In genomic region chr19:19063183-19064097, GRCh38 we compare ENCODE assay signal across 7 cellular contexts.
DNase-seq lines count a peak whose midpoint lies in the region; ATAC-seq and TF ChIP-seq lines count a peak whose summit lies in the region.

A gene with protein sequence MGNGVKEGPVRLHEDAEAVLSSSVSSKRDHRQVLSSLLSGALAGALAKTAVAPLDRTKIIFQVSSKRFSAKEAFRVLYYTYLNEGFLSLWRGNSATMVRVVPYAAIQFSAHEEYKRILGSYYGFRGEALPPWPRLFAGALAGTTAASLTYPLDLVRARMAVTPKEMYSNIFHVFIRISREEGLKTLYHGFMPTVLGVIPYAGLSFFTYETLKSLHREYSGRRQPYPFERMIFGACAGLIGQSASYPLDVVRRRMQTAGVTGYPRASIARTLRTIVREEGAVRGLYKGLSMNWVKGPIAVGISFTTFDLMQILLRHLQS (plus strand): TSS chr19:19063994. CDS start chr19:19096125, 32,131 bp downstream.

- peak within 1 kb of the TSS; percentile 34 for H3K27ac ChIP-seq in rectal smooth muscle tissue (ENCODE audit: low read depth, low read length)

- H3K4me3 ChIP-seq in astrocyte of the cerebellum (ENCODE audit: low read depth, low read length): peak within 1 kb of the TSS; percentile 71
- H3K4me3 ChIP-seq in rectal smooth muscle tissue (ENCODE audit: low read length): peak within 1 kb of the TSS; percentile 91

- peak; percentile 67 for TF ChIP-seq POLR2A in GM18505 (IDR thresholded peaks at IDR 0.05; ENCODE audit: borderline replicate concordance, extremely low read depth, insufficient read depth, insufficient read length)

- peak within 1 kb of the TSS; percentile 66 for H3K9ac ChIP-seq in rectal smooth muscle tissue (ENCODE audit: low read length)

- no peaks in the 10 kb centered on the region for H3K27me3 ChIP-seq in rectal smooth muscle tissue (ENCODE audit: control insufficient read depth, insufficient read depth, low read length)

- ATAC-seq in GM18505 (IDR thresholded peaks at IDR 0.05; ENCODE audit: unreplicated experiment) (peak; percentile 90), HG02981 (IDR thresholded peaks at IDR 0.05; ENCODE audit: unreplicated experiment) (peak; percentile 91)

- H3K4me1 ChIP-seq in rectal smooth muscle tissue (ENCODE audit: control insufficient read depth, insufficient read depth, low read length): peaks cover 6% of the 10 kb centered on the region

- peak; percentile 100 for DNase-seq in NCI-H2029 treated with DMSO at 0.1 percent for 48 hours (lab: John Stamatoyannopoulos, UW)
- peak; percentile 97 for DNase-seq in T-helper 9 cell
- peak; percentile 99 for DNase-seq in astrocyte of the cerebellum (ENCODE audit: low read depth)
- peak; percentile 100 for DNase-seq in hepatic stellate cell (ENCODE audit: low spot score)

- peaks cover 3% of the 10 kb centered on the region for H3K36me3 ChIP-seq in rectal smooth muscle tissue (ENCODE audit: control insufficient read depth, insufficient read depth, low read length)

- in situ Hi-C loops in astrocyte of the cerebellum (cut with HindIII; ENCODE audit: low sequenced_read_pairs): no loop called here

- TF ChIP-seq CTCF in astrocyte of the cerebellum (IDR thresholded peaks at IDR 0.05; ENCODE audit: low read depth, low read length, missing control alignments): no peak

Comparison
In these comparisons a context has a peak if more than half of its experiments do, and no peak if none do; other contexts are left out.
1. Peak in every context shown above with its lines: DNase-seq, ATAC-seq, H3K4me3 ChIP-seq and H3K27ac ChIP-seq.